In the genomic region with DNA sequence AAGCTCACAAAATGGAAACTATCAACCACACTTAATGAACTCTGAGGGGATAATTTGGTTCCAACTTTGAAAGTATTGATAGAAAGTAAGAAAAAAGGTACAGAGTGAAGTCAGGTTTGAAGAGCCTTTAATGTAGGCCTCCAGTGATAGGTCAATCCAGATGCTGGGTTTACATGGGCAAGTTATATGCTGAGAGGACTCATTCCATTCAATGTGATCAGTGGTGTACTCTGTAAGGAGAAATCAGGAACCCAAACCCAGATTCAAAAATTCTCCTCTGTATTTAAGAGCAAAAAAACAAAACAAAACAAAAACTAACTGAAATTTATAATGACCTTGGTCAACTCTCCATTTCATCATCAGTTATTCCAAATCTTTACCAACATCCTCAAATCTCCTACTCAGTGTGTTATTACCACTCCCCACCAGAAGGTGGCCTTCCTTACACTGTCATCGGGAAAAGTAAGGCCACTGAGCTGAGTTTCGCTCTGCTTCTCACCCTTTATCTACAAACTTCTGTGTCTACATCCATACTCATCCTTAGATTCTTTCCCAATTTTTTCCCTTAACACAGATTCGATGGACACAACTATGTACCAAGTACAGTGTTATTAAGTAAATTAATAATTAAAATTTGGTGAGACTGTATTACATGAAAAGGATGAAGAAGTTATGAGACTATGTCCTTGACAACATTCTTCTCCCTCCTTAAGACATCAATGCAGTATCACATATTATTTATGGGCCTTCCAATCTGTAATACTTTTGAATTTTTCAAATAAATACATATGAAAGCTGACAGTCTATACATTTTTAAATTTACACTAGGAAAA, we compare ENCODE assay signal across 8 cellular contexts.
DNase-seq lines count a peak whose midpoint lies in the region; ATAC-seq and TF ChIP-seq lines count a peak whose summit lies in the region.

No MANE protein-coding gene starts in this region.

- POLR2A ChIA-PET in PC-3 (lab: Charles Lee; ENCODE audit: unreplicated experiment): no interaction called here

- no peak overlapping the region for H3K4me2 ChIP-seq in PC-3 (ENCODE audit: low read length)

- CTCF ChIA-PET in PC-3 (lab: Charles Lee): interaction anchor here (0.6 kb wide), 2 partner anchors 103 to 120 kb away, joined by 3 to 4 read pairs; no protein-coding TSS in a partner anchor

- H3K4me1 Mint-ChIP-seq in progenitor cell of endocrine pancreas (ENCODE audit: low read depth): no peaks in the 10 kb centered on the region

- no peaks in the 10 kb centered on the region for H3K4me1 ChIP-seq in PC-3 (ENCODE audit: insufficient read depth, low read length)

- no peaks in the 10 kb centered on the region for H3K9me3 ChIP-seq in PC-3 (ENCODE audit: low read length)

- H3K27ac Mint-ChIP-seq in activated naive CD4-positive, alpha-beta T cell treated with anti-CD3 and anti-CD28 coated beads, Interleukin-2, amount 50 U/mL, for 72 hours: no peak overlapping the region
- H3K27ac Mint-ChIP-seq in progenitor cell of endocrine pancreas: peak overlapping the region; percentile 38

- H3K79me2 ChIP-seq in PC-3 (ENCODE audit: low read length): no peaks in the 10 kb centered on the region

- intact Hi-C loops in PC-3 (cut with micrococcal nuclease) (loop anchor here (1.0 to 2.0 kb wide), 3 partner anchors 103 to 385 kb away; no protein-coding TSS in a partner anchor), Right ventricle myocardium superior (cut with DNase I) (loop anchor here (5.0 kb wide), 2 partner anchors 104 to 384 kb away; no protein-coding TSS in a partner anchor)

- no peaks in the 10 kb centered on the region for H3K9me2 ChIP-seq in PC-3 (replicated peaks; ENCODE audit: low read length)

- no peaks in the 10 kb centered on the region for H3K27me3 Mint-ChIP-seq in progenitor cell of endocrine pancreas

- no TSS peak for BruUV-seq in PC-3 (replicated peaks; lab: Mats Ljungman, UMichigan)

- no peak overlapping the region for H3K4me3 Mint-ChIP-seq in progenitor cell of endocrine pancreas (ENCODE audit: low read depth)

- no peak overlapping the region for H3K27ac ChIP-seq in PC-3 (ENCODE audit: low read length)

- H3K4me3 ChIP-seq in Jurkat, Clone E6-1 (ENCODE audit: low read length): no peak overlapping the region
- H3K4me3 ChIP-seq in PC-3 (ENCODE audit: low read length): no peak overlapping the region

- no peak overlapping the region for H3K9ac ChIP-seq in PC-3 (ENCODE audit: low read length)

- no peaks in the 10 kb centered on the region for H3K36me3 Mint-ChIP-seq in activated naive CD4-positive, alpha-beta T cell treated with anti-CD3 and anti-CD28 coated beads, Interleukin-2, amount 50 U/mL, for 72 hours
- peaks cover 18% of the 10 kb centered on the region for H3K36me3 Mint-ChIP-seq in progenitor cell of endocrine pancreas (ENCODE audit: insufficient read depth)

- no peaks in the 10 kb centered on the region for H4K20me1 ChIP-seq in PC-3 (ENCODE audit: low read length)

- H3K27me3 ChIP-seq in PC-3 (ENCODE audit: low read length): no peaks in the 10 kb centered on the region

- peaks cover 10% of the 10 kb centered on the region; the same call in 1 of the 2 replicates for H3K36me3 ChIP-seq in PC-3 (ENCODE audit: low read depth, low read length)

- ATAC-seq in GM21528 (IDR thresholded peaks at IDR 0.05; ENCODE audit: low FRiP score, unreplicated experiment): peak; percentile 83
- peak; percentile 73 for ATAC-seq in PC-3
- peak; percentile 69 to 76 for ATAC-seq in activated naive CD4-positive, alpha-beta T cell treated with anti-CD3 and anti-CD28 coated beads, Interleukin-2, amount 50 U/mL, for 72 hours
- peak; percentile 91 for ATAC-seq in Right ventricle myocardium superior (ENCODE audit: poor library complexity)
- ATAC-seq in HG02571 (IDR thresholded peaks at IDR 0.05; ENCODE audit: unreplicated experiment): no peak

- no peaks in the 10 kb centered on the region for H3K9me3 Mint-ChIP-seq in activated naive CD4-positive, alpha-beta T cell treated with anti-CD3 and anti-CD28 coated beads, Interleukin-2, amount 50 U/mL, for 72 hours
- no peaks in the 10 kb centered on the region for H3K9me3 Mint-ChIP-seq in progenitor cell of endocrine pancreas (ENCODE audit: low read depth)

- TF ChIP-seq CTCF in PC-3 (conservative IDR thresholded peaks at IDR 0.05; ENCODE audit: low read depth, low read length) (peak; percentile 80), progenitor cell of endocrine pancreas (IDR thresholded peaks at IDR 0.05; ENCODE audit: unreplicated experiment) (peak; percentile 88)

- no peak overlapping the region for H2AFZ ChIP-seq in PC-3 (ENCODE audit: low read length)

- DNase-seq in ELF-1 (ENCODE audit: low read depth, low spot score): peak; percentile 38
- peak; percentile 56 for DNase-seq in Jurkat, Clone E6-1 (ENCODE audit: low read depth, low spot score)
- DNase-seq in PC-3: peak; percentile 67
- peak in 1 of 2 donors; percentile 45 for DNase-seq in activated naive CD4-positive, alpha-beta T cell treated with anti-CD3 and anti-CD28 coated beads, Interleukin-2, amount 50 U/mL, for 72 hours (ENCODE audit: low spot score in 2 of 2)
- DNase-seq in Right ventricle myocardium superior: no peak
- peak; percentile 37 for DNase-seq in progenitor cell of endocrine pancreas (ENCODE audit: low spot score, unreplicated experiment)

- no peaks in the 10 kb centered on the region for H3F3A ChIP-seq in PC-3 (ENCODE audit: low read length, unreplicated experiment)
